In genomic region chr4:184836613-184837012, GRCh38 we compare ENCODE assay signal across 23 cellular contexts. TPM values are rescaled to one million over a fixed set of nuclear protein-coding genes. Genes with fewer than 3 reads are reported as not detected.
DNase-seq lines count a peak whose midpoint lies in the region; ATAC-seq and TF ChIP-seq lines count a peak whose summit lies in the region.
"Had no signal": no experiment of that assay in that cellular context is flagged by ENCODE, and none has a peak within 500 bp of the region (broad histone marks: within the 10 kb centered on the region; RNA-seq: fewer than 3 reads in every experiment).

No MANE protein-coding gene starts in this region.

- H3K27ac ChIP-seq in testis (no peak overlapping the region), body of pancreas (no peak overlapping the region)
- H3K27ac ChIP-seq: 22Rv1, A549, BLaER1, HL-60 had no signal

- H3K4me1 ChIP-seq in testis (no peaks in the 10 kb centered on the region), body of pancreas (no peaks in the 10 kb centered on the region)
- H3K4me1 ChIP-seq: BLaER1 had no signal

- H3K27me3 Mint-ChIP-seq in T-helper 1 cell treated with Interleukin-12 subunit alpha and Interleukin-12 subunit beta and Interleukin-4 antibody, amounts not matched to agents 30 μg/mL and 1 μg/mL, for 36 hours (ENCODE audit: low read depth), result peaks cover 8% of the 10 kb centered on the region
- peaks cover 21% of the 10 kb centered on the region for H3K27me3 Mint-ChIP-seq in activated naive CD8-positive, alpha-beta T cell treated with anti-CD3 and anti-CD28 coated beads, Interleukin-2, amount 10 ng/mL, durations not matched to agents 7 days and 5 days
- no peaks in the 10 kb centered on the region for H3K27me3 Mint-ChIP-seq in activated naive CD8-positive, alpha-beta T cell treated with anti-CD3 and anti-CD28 coated beads, Interleukin-2, amount 50 U/mL, for 24 hours
- H3K27me3 Mint-ChIP-seq in activated T-helper 17 cell treated with anti-CD3 and anti-CD28 coated beads, Interleukin-2, amount 50 U/mL, for 72 hours, result peaks cover 9% of the 10 kb centered on the region

- H3K36me3 ChIP-seq in testis (ENCODE audit: low read depth, missing control alignments), result no peaks in the 10 kb centered on the region
- H3K36me3 ChIP-seq in body of pancreas (replicated peaks in 1 of 2; ENCODE audit: insufficient read depth in 1 of 2, low read depth in 2 of 2), result no peaks in the 10 kb centered on the region
- H3K36me3 ChIP-seq: BLaER1 had no signal

- no peaks in the 10 kb centered on the region for H3K9me3 ChIP-seq in testis
- H3K9me3 ChIP-seq in body of pancreas, result no peaks in the 10 kb centered on the region
- H3K9me3 ChIP-seq: A549, BLaER1 had no signal

- WGBS in testis, 2 donors, result 77 to 87% methylated on average over 5 of the region's 5 CpGs
- WGBS in body of pancreas, 2 donors, result 63 to 85% methylated on average over 2 to 5 of the region's 5 CpGs

- POLR2A ChIA-PET in activated naive CD8-positive, alpha-beta T cell treated with anti-CD3 and anti-CD28 coated beads, Interleukin-2, amount 10 ng/mL, durations not matched to agents 7 days and 5 days (lab: Charles Lee), result no interaction called here

- peak; percentile 74 for ATAC-seq in activated naive CD8-positive, alpha-beta T cell treated with anti-CD3 and anti-CD28 coated beads, Interleukin-2, amount 10 ng/mL, durations not matched to agents 7 days and 5 days (ENCODE audit: low read depth)
- no peak for ATAC-seq in activated naive CD8-positive, alpha-beta T cell treated with anti-CD3 and anti-CD28 coated beads, Interleukin-2, amount 50 U/mL, for 24 hours
- peak; percentile 14 for ATAC-seq in activated T-helper 17 cell treated with anti-CD3 and anti-CD28 coated beads, Interleukin-2, amount 50 U/mL, for 72 hours (replicated peaks)
- ATAC-seq in stimulated activated effector memory CD8-positive, alpha-beta T cell treated with anti-CD3 and anti-CD28 coated beads, Interleukin-12 subunit alpha, Interleukin-12 subunit beta, amount 100 ng/mL, for 72 hours, result peak; percentile 42
- no peak for ATAC-seq in body of pancreas
- ATAC-seq: A549, GM12878, HCT116 had no signal

- intact Hi-C loops in testis (cut with DNase I; ENCODE audit: low total_unique reads), result no loop called here
- intact Hi-C loops in body of pancreas (cut with DNase I), result no loop called here

- no peaks in the 10 kb centered on the region for H3K9me3 Mint-ChIP-seq in T-helper 1 cell treated with Interleukin-12 subunit alpha and Interleukin-12 subunit beta and Interleukin-4 antibody, amounts not matched to agents 30 μg/mL and 1 μg/mL, for 36 hours
- H3K9me3 Mint-ChIP-seq in activated naive CD8-positive, alpha-beta T cell treated with anti-CD3 and anti-CD28 coated beads, Interleukin-2, amount 10 ng/mL, durations not matched to agents 7 days and 5 days, result no peaks in the 10 kb centered on the region
- H3K9me3 Mint-ChIP-seq in activated naive CD8-positive, alpha-beta T cell treated with anti-CD3 and anti-CD28 coated beads, Interleukin-2, amount 50 U/mL, for 24 hours, result no peaks in the 10 kb centered on the region
- no peaks in the 10 kb centered on the region for H3K9me3 Mint-ChIP-seq in activated T-helper 17 cell treated with anti-CD3 and anti-CD28 coated beads, Interleukin-2, amount 50 U/mL, for 72 hours
- no peaks in the 10 kb centered on the region for H3K9me3 Mint-ChIP-seq in stimulated activated effector memory CD8-positive, alpha-beta T cell treated with anti-CD3 and anti-CD28 coated beads, Interleukin-12 subunit alpha, Interleukin-12 subunit beta, amount 100 ng/mL, for 72 hours
- H3K9me3 Mint-ChIP-seq: CD14-positive monocyte; CD4-positive, alpha-beta memory T cell; HFFc6 had no signal

- H3K27ac Mint-ChIP-seq in T-helper 1 cell treated with Interleukin-12 subunit alpha and Interleukin-12 subunit beta and Interleukin-4 antibody, amounts not matched to agents 30 μg/mL and 1 μg/mL, for 36 hours, result peak overlapping the region; percentile 50
- no peak overlapping the region for H3K27ac Mint-ChIP-seq in activated naive CD8-positive, alpha-beta T cell treated with anti-CD3 and anti-CD28 coated beads, Interleukin-2, amount 10 ng/mL, durations not matched to agents 7 days and 5 days
- no peak overlapping the region for H3K27ac Mint-ChIP-seq in activated naive CD8-positive, alpha-beta T cell treated with anti-CD3 and anti-CD28 coated beads, Interleukin-2, amount 50 U/mL, for 24 hours
- H3K27ac Mint-ChIP-seq in activated T-helper 17 cell treated with anti-CD3 and anti-CD28 coated beads, Interleukin-2, amount 50 U/mL, for 72 hours, result no peak overlapping the region
- H3K27ac Mint-ChIP-seq in stimulated activated effector memory CD8-positive, alpha-beta T cell treated with anti-CD3 and anti-CD28 coated beads, Interleukin-12 subunit alpha, Interleukin-12 subunit beta, amount 100 ng/mL, for 72 hours, result no peak overlapping the region
- H3K27ac Mint-ChIP-seq: CD14-positive monocyte; CD4-positive, alpha-beta memory T cell; HFFc6 had no signal

- no peaks in the 10 kb centered on the region for H3K27me3 ChIP-seq in testis
- no peaks in the 10 kb centered on the region for H3K27me3 ChIP-seq in body of pancreas
- H3K27me3 ChIP-seq: BLaER1 had no signal

- DNase-seq in T-helper 1 cell, result no peak
- no peak for DNase-seq in activated naive CD8-positive, alpha-beta T cell treated with anti-CD3 and anti-CD28 coated beads, Interleukin-2, amount 10 ng/mL, durations not matched to agents 7 days and 5 days
- DNase-seq in activated naive CD8-positive, alpha-beta T cell treated with anti-CD3 and anti-CD28 coated beads, Interleukin-2, amount 50 U/mL, for 24 hours, result no peak
- DNase-seq in stimulated activated effector memory CD8-positive, alpha-beta T cell treated with anti-CD3 and anti-CD28 coated beads, Interleukin-12 subunit alpha, Interleukin-12 subunit beta, amount 100 ng/mL, for 72 hours (ENCODE audit: low spot score in 2 of 2), result no peak
- no peak for DNase-seq in testis
- no peak for DNase-seq in body of pancreas
- DNase-seq: CD4-positive, alpha-beta memory T cell; DMS 273 treated with DMSO at 0.1 percent for 48 hours; DMS53; DND-41; EL; GOT3; H7; HFFc6 had no signal

- no peak overlapping the region for H3K4me3 Mint-ChIP-seq in T-helper 1 cell treated with Interleukin-12 subunit alpha and Interleukin-12 subunit beta and Interleukin-4 antibody, amounts not matched to agents 30 μg/mL and 1 μg/mL, for 36 hours
- H3K4me3 Mint-ChIP-seq in activated naive CD8-positive, alpha-beta T cell treated with anti-CD3 and anti-CD28 coated beads, Interleukin-2, amount 10 ng/mL, durations not matched to agents 7 days and 5 days, result no peak overlapping the region
- H3K4me3 Mint-ChIP-seq in activated naive CD8-positive, alpha-beta T cell treated with anti-CD3 and anti-CD28 coated beads, Interleukin-2, amount 50 U/mL, for 24 hours, result no peak overlapping the region
- H3K4me3 Mint-ChIP-seq in activated T-helper 17 cell treated with anti-CD3 and anti-CD28 coated beads, Interleukin-2, amount 50 U/mL, for 72 hours, result no peak overlapping the region
- no peak overlapping the region for H3K4me3 Mint-ChIP-seq in stimulated activated effector memory CD8-positive, alpha-beta T cell treated with anti-CD3 and anti-CD28 coated beads, Interleukin-12 subunit alpha, Interleukin-12 subunit beta, amount 100 ng/mL, for 72 hours
- H3K4me3 Mint-ChIP-seq: CD14-positive monocyte; CD4-positive, alpha-beta memory T cell; HFFc6 had no signal

- H3K36me3 Mint-ChIP-seq in T-helper 1 cell treated with Interleukin-12 subunit alpha and Interleukin-12 subunit beta and Interleukin-4 antibody, amounts not matched to agents 30 μg/mL and 1 μg/mL, for 36 hours (ENCODE audit: low read depth), result peaks cover 3% of the 10 kb centered on the region
- H3K36me3 Mint-ChIP-seq in activated naive CD8-positive, alpha-beta T cell treated with anti-CD3 and anti-CD28 coated beads, Interleukin-2, amount 10 ng/mL, durations not matched to agents 7 days and 5 days, result no peaks in the 10 kb centered on the region
- H3K36me3 Mint-ChIP-seq in activated naive CD8-positive, alpha-beta T cell treated with anti-CD3 and anti-CD28 coated beads, Interleukin-2, amount 50 U/mL, for 24 hours (ENCODE audit: low read depth), result no peaks in the 10 kb centered on the region
- no peaks in the 10 kb centered on the region for H3K36me3 Mint-ChIP-seq in activated T-helper 17 cell treated with anti-CD3 and anti-CD28 coated beads, Interleukin-2, amount 50 U/mL, for 72 hours (ENCODE audit: low read depth)
- no peaks in the 10 kb centered on the region for H3K36me3 Mint-ChIP-seq in stimulated activated effector memory CD8-positive, alpha-beta T cell treated with anti-CD3 and anti-CD28 coated beads, Interleukin-12 subunit alpha, Interleukin-12 subunit beta, amount 100 ng/mL, for 72 hours
- H3K36me3 Mint-ChIP-seq: CD14-positive monocyte; CD4-positive, alpha-beta memory T cell had no signal

- H3K4me3 ChIP-seq in testis, result no peak overlapping the region
- no peak overlapping the region for H3K4me3 ChIP-seq in body of pancreas
- H3K4me3 ChIP-seq: A549, BLaER1, GM12878 had no signal

- TF ChIP-seq CTCF in testis (IDR thresholded peaks at IDR 0.05) (no peak), body of pancreas (IDR thresholded peaks at IDR 0.05) (no peak)

- TF ChIP-seq POLR2A in testis (IDR thresholded peaks at IDR 0.05) (no peak), body of pancreas (IDR thresholded peaks at IDR 0.05) (no peak)

- H3K4me1 Mint-ChIP-seq in T-helper 1 cell treated with Interleukin-12 subunit alpha and Interleukin-12 subunit beta and Interleukin-4 antibody, amounts not matched to agents 30 μg/mL and 1 μg/mL, for 36 hours (ENCODE audit: low read depth), result peaks cover 12% of the 10 kb centered on the region
- H3K4me1 Mint-ChIP-seq in activated naive CD8-positive, alpha-beta T cell treated with anti-CD3 and anti-CD28 coated beads, Interleukin-2, amount 10 ng/mL, durations not matched to agents 7 days and 5 days, result peaks cover 9% of the 10 kb centered on the region
- no peaks in the 10 kb centered on the region for H3K4me1 Mint-ChIP-seq in activated naive CD8-positive, alpha-beta T cell treated with anti-CD3 and anti-CD28 coated beads, Interleukin-2, amount 50 U/mL, for 24 hours
- no peaks in the 10 kb centered on the region for H3K4me1 Mint-ChIP-seq in activated T-helper 17 cell treated with anti-CD3 and anti-CD28 coated beads, Interleukin-2, amount 50 U/mL, for 72 hours
- no peaks in the 10 kb centered on the region for H3K4me1 Mint-ChIP-seq in stimulated activated effector memory CD8-positive, alpha-beta T cell treated with anti-CD3 and anti-CD28 coated beads, Interleukin-12 subunit alpha, Interleukin-12 subunit beta, amount 100 ng/mL, for 72 hours
- H3K4me1 Mint-ChIP-seq: CD4-positive, alpha-beta memory T cell had no signal

RNA-seq across cellular contexts. Expression of gene ACSL1, which starts 10.8 kb away (rescaled TPM):
- total RNA-seq in activated naive CD8-positive, alpha-beta T cell treated with anti-CD3 and anti-CD28 coated beads, Interleukin-2, amount 10 ng/mL, durations not matched to agents 7 days and 5 days, result 10 to 100 TPM; 10.9 to 12.4 TPM
- 10 to 100 TPM; 13.2 to 22.2 TPM for total RNA-seq in activated T-helper 17 cell treated with anti-CD3 and anti-CD28 coated beads, Interleukin-2, amount 50 U/mL, for 72 hours
- total RNA-seq in testis, result 10 to 100 TPM; 31.6 to 59.8 TPM
- polyA plus RNA-seq in testis (ENCODE audit: insufficient read depth, low read depth, low replicate concordance), result 81.8 TPM
- 100 to 1,000 TPM in 1 of 2 donors, 10 to 100 TPM in 1; 36.6 to 193 TPM for total RNA-seq in body of pancreas

Comparison
In these comparisons a context has a peak if more than half of its experiments do, and no peak if none do; other contexts are left out.
1. ATAC-seq: peak in activated naive CD8-positive, alpha-beta T cell treated with anti-CD3 and anti-CD28 coated beads, Interleukin-2, amount 10 ng/mL, durations not matched to agents 7 days and 5 days (single experiment), activated T-helper 17 cell treated with anti-CD3 and anti-CD28 coated beads, Interleukin-2, amount 50 U/mL, for 72 hours (single experiment) and stimulated activated effector memory CD8-positive, alpha-beta T cell treated with anti-CD3 and anti-CD28 coated beads, Interleukin-12 subunit alpha, Interleukin-12 subunit beta, amount 100 ng/mL, for 72 hours (single experiment); none in activated naive CD8-positive, alpha-beta T cell treated with anti-CD3 and anti-CD28 coated beads, Interleukin-2, amount 50 U/mL, for 24 hours (single experiment) and body of pancreas (single experiment).